In the genomic region with DNA sequence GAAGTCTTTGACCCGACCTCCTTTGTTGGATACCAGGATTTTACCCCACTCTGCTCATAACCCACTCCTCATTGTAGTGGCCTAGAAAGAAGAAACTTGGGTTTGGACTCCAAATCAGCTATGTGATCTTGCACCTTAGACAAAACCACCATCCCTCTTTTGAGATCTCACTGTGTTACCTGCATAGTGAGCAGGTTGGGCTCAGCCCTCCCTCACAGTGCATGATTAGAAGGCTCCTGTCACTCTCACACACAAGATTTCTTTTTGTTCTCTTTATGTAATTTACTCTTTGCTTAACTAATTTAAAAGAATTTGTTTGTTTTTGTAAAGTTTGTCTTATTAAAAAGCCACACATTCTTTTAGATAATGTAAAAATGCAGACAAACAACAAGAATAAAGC, we compare ENCODE assay signal across 32 cellular contexts.
"Had no signal": no experiment of that assay in that cellular context is flagged by ENCODE, and none has a peak within 500 bp of the region (broad histone marks: within the 10 kb centered on the region; RNA-seq: fewer than 3 reads in every experiment).

No MANE protein-coding gene starts in this region.

- DNase-seq: activated B cell treated with CpG ODN at 0.5 μM for 24 hours; activated CD4-positive, alpha-beta memory T cell treated with anti-CD3 and anti-CD28 coated beads for 36 hours; activated CD4-positive, alpha-beta T cell treated with anti-CD3 and anti-CD28 coated beads for 4 hours; activated CD4-positive, alpha-beta T cell treated with anti-CD3 and anti-CD28 coated beads, Interleukin-2, amount 10 ng/mL, durations not matched to agents 24 days and 14 days; activated CD4-positive, alpha-beta T cell treated with anti-CD3 and anti-CD28 coated beads, Interleukin-2, amount 50 U/mL, for 1 hour; activated CD4-positive, alpha-beta T cell treated with anti-CD3 and anti-CD28 coated beads, Interleukin-2, amount 50 U/mL, for 4 hours; activated CD4-positive, CD25-positive, alpha-beta regulatory T cell treated with anti-CD3 and anti-CD28 coated beads, Interleukin-2, amount 50 U/mL, for 72 hours; activated CD8-positive, alpha-beta memory T cell treated with anti-CD3 and anti-CD28 coated beads, Interleukin-2, amount 50 U/mL, for 4 hours; activated CD8-positive, alpha-beta T cell treated with anti-CD3 and anti-CD28 coated beads for 36 hours; activated effector memory CD4-positive, alpha-beta T cell treated with anti-CD3 and anti-CD28 coated beads, Interleukin-2, amount 50 U/mL, for 16 hours; activated gamma-delta T cell treated with Interleukin-2 at 50 U/mL for 16 hours; activated naive CD4-positive, alpha-beta T cell; activated naive CD4-positive, alpha-beta T cell treated with anti-CD3 and anti-CD28 coated beads for 36 hours; activated naive CD4-positive, alpha-beta T cell treated with anti-CD3 and anti-CD28 coated beads, Interleukin-2, amount 50 U/mL, for 16 hours; activated naive CD8-positive, alpha-beta T cell treated with anti-CD3 and anti-CD28 coated beads for 36 hours; activated T-cell treated with anti-CD3 and anti-CD28 coated beads for 4 hours; activated T-cell treated with anti-CD3 and anti-CD28 coated beads, Interleukin-2, amount 50 U/mL, for 1 hour; activated T-cell treated with anti-CD3 and anti-CD28 coated beads, Interleukin-2, amount 50 U/mL, for 4 hours; activated T-cell treated with anti-CD3 and anti-CD28 coated beads, Interleukin-2, amount 50 U/mL, for 72 hours; amygdala; anterior cingulate cortex; central memory CD4-positive, alpha-beta T cell; T-helper 2 cell; T-helper 9 cell had no signal

- H3K36me3 ChIP-seq: ascending aorta had no signal

- H3K9me3 Mint-ChIP-seq: activated B cell treated with CpG ODN at 0.5 μM for 24 hours; activated CD4-positive, alpha-beta memory T cell treated with anti-CD3 and anti-CD28 coated beads for 36 hours; activated CD4-positive, alpha-beta T cell treated with anti-CD3 and anti-CD28 coated beads, Interleukin-2, amount 10 ng/mL, durations not matched to agents 24 days and 14 days; activated CD8-positive, alpha-beta T cell treated with anti-CD3 and anti-CD28 coated beads for 36 hours; activated naive CD4-positive, alpha-beta T cell treated with anti-CD3 and anti-CD28 coated beads for 36 hours; activated naive CD8-positive, alpha-beta T cell treated with anti-CD3 and anti-CD28 coated beads for 36 hours; activated T-cell treated with anti-CD3 and anti-CD28 coated beads, Interleukin-2, amount 50 U/mL, for 4 hours; activated T-helper 1 cell treated with anti-CD3 and anti-CD28 coated beads, Interleukin-12 subunit alpha, Interleukin-12 subunit beta, Interleukin-2, Interleukin-4 antibody, amounts not matched to agents 30 ng/mL and 10 ng/mL and 1 ng/mL, durations not matched to agents 14 hours and 24 hours and 36 hours; activated T-helper 17 cell treated with anti-CD3 and anti-CD28 coated beads, Interleukin-2, amount 50 U/mL, for 72 hours; brain; T-helper 1 cell treated with Interleukin-12 subunit alpha and Interleukin-12 subunit beta and Interleukin-4 antibody, amounts not matched to agents 30 μg/mL and 1 μg/mL, for 36 hours; T-helper 2 cell treated with Interferon-gamma antibody and Interleukin-4, amounts not matched to agents 5 μg/mL and 100 μg/mL, for 36 hours had no signal

- ATAC-seq: activated CD8-positive, alpha-beta T cell treated with anti-CD3 and anti-CD28 coated beads for 36 hours; activated naive CD4-positive, alpha-beta T cell treated with anti-CD3 and anti-CD28 coated beads, Interleukin-2, amount 50 U/mL, for 72 hours; activated T-cell treated with anti-CD3 and anti-CD28 coated beads, Interleukin-2, amount 50 U/mL, for 4 hours; activated T-cell treated with anti-CD3 and anti-CD28 coated beads, Interleukin-2, amount 50 U/mL, for 72 hours; activated T-helper 17 cell treated with anti-CD3 and anti-CD28 coated beads, Interleukin-2, amount 50 U/mL, for 72 hours had no signal

- H3K4me3 ChIP-seq: ascending aorta had no signal

- H3K27ac Mint-ChIP-seq: activated B cell treated with CpG ODN at 0.5 μM for 24 hours; activated CD4-positive, alpha-beta memory T cell treated with anti-CD3 and anti-CD28 coated beads for 36 hours; activated CD4-positive, alpha-beta T cell treated with anti-CD3 and anti-CD28 coated beads, Interleukin-2, amount 10 ng/mL, durations not matched to agents 24 days and 14 days; activated CD8-positive, alpha-beta T cell treated with anti-CD3 and anti-CD28 coated beads for 36 hours; activated naive CD4-positive, alpha-beta T cell treated with anti-CD3 and anti-CD28 coated beads for 36 hours; activated naive CD4-positive, alpha-beta T cell treated with anti-CD3 and anti-CD28 coated beads, Interleukin-2, amount 50 U/mL, for 72 hours; activated naive CD8-positive, alpha-beta T cell treated with anti-CD3 and anti-CD28 coated beads for 36 hours; activated T-cell treated with anti-CD3 and anti-CD28 coated beads, Interleukin-2, amount 50 U/mL, for 72 hours; activated T-helper 1 cell treated with anti-CD3 and anti-CD28 coated beads, Interleukin-12 subunit alpha, Interleukin-12 subunit beta, Interleukin-2, Interleukin-4 antibody, amounts not matched to agents 30 ng/mL and 10 ng/mL and 1 ng/mL, durations not matched to agents 14 hours and 24 hours and 36 hours; activated T-helper 17 cell treated with anti-CD3 and anti-CD28 coated beads, Interleukin-2, amount 50 U/mL, for 72 hours; brain; T-helper 1 cell treated with Interleukin-12 subunit alpha and Interleukin-12 subunit beta and Interleukin-4 antibody, amounts not matched to agents 30 μg/mL and 1 μg/mL, for 36 hours; T-helper 2 cell treated with Interferon-gamma antibody and Interleukin-4, amounts not matched to agents 5 μg/mL and 100 μg/mL, for 36 hours had no signal

- H3K27me3 ChIP-seq: ascending aorta had no signal

- H3K9me3 ChIP-seq: ascending aorta had no signal

- H3K36me3 Mint-ChIP-seq: activated CD4-positive, alpha-beta memory T cell treated with anti-CD3 and anti-CD28 coated beads for 36 hours; activated naive CD4-positive, alpha-beta T cell treated with anti-CD3 and anti-CD28 coated beads, Interleukin-2, amount 50 U/mL, for 72 hours; activated naive CD8-positive, alpha-beta T cell treated with anti-CD3 and anti-CD28 coated beads for 36 hours; brain had no signal

- H3K27me3 Mint-ChIP-seq: activated B cell treated with CpG ODN at 0.5 μM for 24 hours; activated CD4-positive, alpha-beta memory T cell treated with anti-CD3 and anti-CD28 coated beads for 36 hours; activated CD4-positive, alpha-beta T cell treated with anti-CD3 and anti-CD28 coated beads, Interleukin-2, amount 10 ng/mL, durations not matched to agents 24 days and 14 days; activated CD8-positive, alpha-beta T cell treated with anti-CD3 and anti-CD28 coated beads for 36 hours; activated naive CD8-positive, alpha-beta T cell treated with anti-CD3 and anti-CD28 coated beads for 36 hours; activated T-helper 17 cell treated with anti-CD3 and anti-CD28 coated beads, Interleukin-2, amount 50 U/mL, for 72 hours; brain had no signal

- H3K4me1 Mint-ChIP-seq: activated B cell treated with CpG ODN at 0.5 μM for 24 hours; activated CD4-positive, alpha-beta T cell treated with anti-CD3 and anti-CD28 coated beads, Interleukin-2, amount 10 ng/mL, durations not matched to agents 24 days and 14 days; activated naive CD8-positive, alpha-beta T cell treated with anti-CD3 and anti-CD28 coated beads for 36 hours; activated T-helper 17 cell treated with anti-CD3 and anti-CD28 coated beads, Interleukin-2, amount 50 U/mL, for 72 hours; brain had no signal

- H3K27ac ChIP-seq: ascending aorta, VCaP had no signal

- H3K4me3 Mint-ChIP-seq: activated B cell treated with CpG ODN at 0.5 μM for 24 hours; activated CD4-positive, alpha-beta memory T cell treated with anti-CD3 and anti-CD28 coated beads for 36 hours; activated CD4-positive, alpha-beta T cell treated with anti-CD3 and anti-CD28 coated beads, Interleukin-2, amount 10 ng/mL, durations not matched to agents 24 days and 14 days; activated CD8-positive, alpha-beta T cell treated with anti-CD3 and anti-CD28 coated beads for 36 hours; activated naive CD4-positive, alpha-beta T cell treated with anti-CD3 and anti-CD28 coated beads for 36 hours; activated naive CD8-positive, alpha-beta T cell treated with anti-CD3 and anti-CD28 coated beads for 36 hours; activated T-cell treated with anti-CD3 and anti-CD28 coated beads, Interleukin-2, amount 50 U/mL, for 4 hours; activated T-cell treated with anti-CD3 and anti-CD28 coated beads, Interleukin-2, amount 50 U/mL, for 72 hours; activated T-helper 1 cell treated with anti-CD3 and anti-CD28 coated beads, Interleukin-12 subunit alpha, Interleukin-12 subunit beta, Interleukin-2, Interleukin-4 antibody, amounts not matched to agents 30 ng/mL and 10 ng/mL and 1 ng/mL, durations not matched to agents 14 hours and 24 hours and 36 hours; activated T-helper 17 cell treated with anti-CD3 and anti-CD28 coated beads, Interleukin-2, amount 50 U/mL, for 72 hours; brain; T-helper 1 cell treated with Interleukin-12 subunit alpha and Interleukin-12 subunit beta and Interleukin-4 antibody, amounts not matched to agents 30 μg/mL and 1 μg/mL, for 36 hours; T-helper 2 cell treated with Interferon-gamma antibody and Interleukin-4, amounts not matched to agents 5 μg/mL and 100 μg/mL, for 36 hours had no signal

- H3K4me1 ChIP-seq: ascending aorta had no signal
